In the genomic region with DNA sequence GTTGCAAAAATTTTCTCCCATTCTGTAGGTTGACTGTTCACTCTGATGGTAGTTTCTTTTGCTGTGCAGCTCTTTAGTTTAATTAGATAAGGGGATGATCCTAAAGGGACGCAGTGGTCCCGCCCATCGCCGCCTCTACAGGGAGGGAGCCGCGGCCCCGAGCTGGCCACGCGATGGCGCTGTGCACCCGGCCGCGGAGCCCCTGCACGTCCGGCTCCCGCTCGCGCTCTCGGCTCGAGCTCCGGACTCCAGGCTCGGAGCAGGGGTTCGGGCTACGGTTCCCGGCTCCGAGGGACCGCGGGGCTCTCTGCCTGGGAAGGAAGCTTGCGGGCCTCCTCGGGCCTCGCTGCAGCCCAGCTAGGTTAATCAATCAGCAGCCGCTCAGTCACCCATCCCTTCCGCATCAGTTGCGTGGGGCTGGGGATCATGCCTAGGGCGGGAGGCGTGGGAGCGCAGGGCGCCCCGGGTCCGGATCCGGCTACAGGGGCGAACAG, we compare ENCODE assay signal across 8 cellular contexts.
DNase-seq lines count a peak whose midpoint lies in the region; ATAC-seq, FAIRE-seq and TF ChIP-seq lines count a peak whose summit lies in the region.

No MANE protein-coding gene starts in this region.

- H3K27me3 Mint-ChIP-seq in chondrocyte (ENCODE audit: low read depth): no peaks in the 10 kb centered on the region

- peak overlapping the region; percentile 70 for H3K4me3 Mint-ChIP-seq in chondrocyte (ENCODE audit: unreplicated experiment)

- H3K4me1 Mint-ChIP-seq in chondrocyte (ENCODE audit: low read depth): peaks cover 12% of the 10 kb centered on the region

- peak; percentile 63 for DNase-seq in A673 (ENCODE audit: low spot score)
- peak; percentile 77 for DNase-seq in GM19239 (ENCODE audit: insufficient read length, low spot score)
- peak; percentile 29 for DNase-seq in activated CD4-positive, alpha-beta T cell treated with anti-CD3 and anti-CD28 coated beads for 1 hour
- no peak for DNase-seq in chondrocyte (ENCODE audit: low spot score)
- peak; percentile 58 for DNase-seq in left lobe of liver (ENCODE audit: low spot score)
- peak; percentile 62 to 69 for DNase-seq in stimulated activated CD4-positive, alpha-beta T cell treated with anti-CD3 and anti-CD28 coated beads, Interleukin-2, amount 100 ng/mL, for 48 hours
- DNase-seq in NCI-H1930 (lab: John Stamatoyannopoulos, UW): no peak

- TF ChIP-seq CTCF in A673 (conservative IDR thresholded peaks at IDR 0.05; ENCODE audit: low read depth, low read length) (peak; percentile 63), chondrocyte (IDR thresholded peaks at IDR 0.05) (peak; percentile 97)

- BruUV-seq in A673 (replicated peaks; lab: Mats Ljungman, UMichigan): no TSS peak

- H3K36me3 Mint-ChIP-seq in chondrocyte (ENCODE audit: low read depth): no peaks in the 10 kb centered on the region

- H3K27me3 ChIP-seq in A673 (replicated peaks; ENCODE audit: insufficient read depth, low read depth, low read length, poor library complexity): peaks cover 10% of the 10 kb centered on the region

- CTCF ChIA-PET in A673 (lab: Charles Lee): interaction anchor here (0.5 to 1.2 kb wide), 6 partner anchors 309 to 1102 kb away, joined by 3 to 6 read pairs (median 5); no protein-coding TSS in a partner anchor

- no peak overlapping the region for H3K27ac Mint-ChIP-seq in chondrocyte (ENCODE audit: unreplicated experiment)

- no peaks in the 10 kb centered on the region for H3K36me3 ChIP-seq in A673 (ENCODE audit: insufficient read depth, low read length, poor library complexity, severe bottlenecking)

- FAIRE-seq in GM19239 (lab: Jason Lieb, UNC): no peak

- no peaks in the 10 kb centered on the region for H3K9me3 ChIP-seq in A673 (ENCODE audit: low read depth, low read length, poor library complexity, severe bottlenecking)

- no peak overlapping the region for H3K27ac ChIP-seq in A673 (ENCODE audit: low read depth, low read length, poor library complexity, severe bottlenecking)

- POLR2A ChIA-PET in A673 (lab: Charles Lee; ENCODE audit: low non-redundant PET): no interaction called here

- H3K4me1 ChIP-seq in A673 (ENCODE audit: insufficient read depth, low read length, poor library complexity, severe bottlenecking): no peaks in the 10 kb centered on the region

- intact Hi-C loops in A673 (cut with micrococcal nuclease; ENCODE audit: unreplicated experiment): no loop called here

- H3K9me3 Mint-ChIP-seq in chondrocyte (ENCODE audit: low read depth): peaks cover 6% of the 10 kb centered on the region

- ATAC-seq in HG03460 (IDR thresholded peaks at IDR 0.05; ENCODE audit: unreplicated experiment) (peak; percentile 95), left lobe of liver (peak; percentile 98)

- peak overlapping the region; percentile 28 for H3K4me3 ChIP-seq in A673 (ENCODE audit: low read depth, low read length, poor library complexity, severe bottlenecking)

Comparison
In these comparisons a context has a peak if more than half of its experiments do, and no peak if none do; other contexts are left out.
1. DNase-seq: peak in A673 (single experiment), GM19239 (single experiment), activated CD4-positive, alpha-beta T cell treated with anti-CD3 and anti-CD28 coated beads for 1 hour (single experiment), left lobe of liver (single experiment) and stimulated activated CD4-positive, alpha-beta T cell treated with anti-CD3 and anti-CD28 coated beads, Interleukin-2, amount 100 ng/mL, for 48 hours (2 of 2); none in chondrocyte (single experiment) and NCI-H1930 (0 of 2).